ENCODE assay signal across 10 cellular contexts in genomic region chr4:173529505-173530325, GRCh38. TPM values are rescaled to one million over a fixed set of nuclear protein-coding genes. Genes with fewer than 3 reads are reported as not detected.
DNase-seq lines count a peak whose midpoint lies in the region; TF ChIP-seq lines count a peak whose summit lies in the region.
"Had no signal": no experiment of that assay in that cellular context is flagged by ENCODE, and none has a peak within 500 bp of the region (broad histone marks: within the 10 kb centered on the region; RNA-seq: fewer than 3 reads in every experiment).

Gene HAND2 (minus strand): TSS chr4:173530229. CDS start chr4:173529289, 940 bp downstream.

- TF ChIP-seq CTCF in Peyer's patch (IDR thresholded peaks at IDR 0.05) (no peak), endothelial cell (IDR thresholded peaks at IDR 0.05; ENCODE audit: unreplicated experiment) (no peak)

- H3K4me1 Mint-ChIP-seq in endothelial cell (ENCODE audit: unreplicated experiment), result peaks cover 40% of the 10 kb centered on the region

- H3K4me1 ChIP-seq in Peyer's patch (peaks cover 0 to 10% (median 0%) of the 10 kb centered on the region in 4 donors), neuron (ENCODE audit: insufficient read depth, low read length) (no peaks in the 10 kb centered on the region)

- H3K36me3 ChIP-seq in Peyer's patch (no peaks in the 10 kb centered on the region), neuron (ENCODE audit: insufficient read depth, low read length) (no peaks in the 10 kb centered on the region)

- peaks cover 43% of the 10 kb centered on the region for H3K27me3 Mint-ChIP-seq in endothelial cell (ENCODE audit: unreplicated experiment)

- peaks cover 4% of the 10 kb centered on the region for H3K36me3 Mint-ChIP-seq in endothelial cell (ENCODE audit: low read depth, unreplicated experiment)

- peak within 1 kb of the TSS; percentile 92 for H3K4me3 Mint-ChIP-seq in endothelial cell (ENCODE audit: unreplicated experiment)

- peak within 1 kb of the TSS; percentile 24 for H3K27ac Mint-ChIP-seq in endothelial cell (ENCODE audit: unreplicated experiment)

- peak in 1 of 2 donors; percentile 21 for TF ChIP-seq POLR2A in Peyer's patch (IDR thresholded peaks at IDR 0.05)

- H3K4me3 ChIP-seq in Peyer's patch, result peak within 1 kb of the TSS; percentile 14 to 49 (median 42)
- peak within 1 kb of the TSS; percentile 40 for H3K4me3 ChIP-seq in neuron (ENCODE audit: low read length)

- H3K9me3 Mint-ChIP-seq in endothelial cell (ENCODE audit: unreplicated experiment), result no peaks in the 10 kb centered on the region

- H3K9me3 ChIP-seq in Peyer's patch (no peaks in the 10 kb centered on the region), neuron (ENCODE audit: low read length) (peaks cover 5% of the 10 kb centered on the region)

- peak within 1 kb of the TSS; percentile 92 for H2AFZ ChIP-seq in neuron (ENCODE audit: low read depth, low read length)

- H3K27me3 ChIP-seq in Peyer's patch (peaks cover 4 to 45% of the 10 kb centered on the region in 2 donors), neuron (ENCODE audit: insufficient read depth, low read length) (peaks cover 96% of the 10 kb centered on the region)

- peak within 1 kb of the TSS in 3 of 4 donors; percentile 49 to 87 (median 68) for H3K27ac ChIP-seq in Peyer's patch
- H3K27ac ChIP-seq: 22Rv1 had no signal

- DNase-seq in NCI-H2081 (lab: John Stamatoyannopoulos, UW), result peak; percentile 54 to 73
- no peak for DNase-seq in NCI-H2081 treated with DMSO at 0.1 percent for 48 hours (lab: John Stamatoyannopoulos, UW)
- DNase-seq in Peyer's patch, result no peak
- peak; percentile 51 for DNase-seq in endothelial cell (ENCODE audit: low spot score)
- no peak for DNase-seq in activated effector memory CD4-positive, alpha-beta T cell treated with anti-CD3 and anti-CD28 coated beads, Interleukin-2, amount 50 U/mL, for 16 hours
- no peak for DNase-seq in NCI-H1436 (lab: John Stamatoyannopoulos, UW)
- DNase-seq in globus pallidus (ENCODE audit: low spot score), result no peak

RNA-seq across cellular contexts. Expression of gene HAND2, which starts in this region (rescaled TPM):
- total RNA-seq in Peyer's patch (10 to 100 TPM in 1 of 4 donors, 1 to 10 TPM in 2, not detected in 1; 4.9 to 40.4 (median 9.1) TPM), endothelial cell (ENCODE audit: unreplicated experiment) (1.5 TPM)
- total RNA-seq: T-helper 2 cell treated with Interferon-gamma antibody and Interleukin-4, amounts not matched to agents 100 ng/mL and 5 ng/mL, for 36 hours had no signal

Comparison
In these comparisons a context has a peak if more than half of its experiments do, and no peak if none do; other contexts are left out.
1. DNase-seq: peak in NCI-H2081 (2 of 2) and endothelial cell (single experiment); none in NCI-H2081 treated with DMSO at 0.1 percent for 48 hours (single experiment), Peyer's patch (0 of 3), activated effector memory CD4-positive, alpha-beta T cell treated with anti-CD3 and anti-CD28 coated beads, Interleukin-2, amount 50 U/mL, for 16 hours (single experiment), NCI-H1436 (single experiment) and globus pallidus (single experiment).